Comparison of ENCODE assay signal across 1 cellular context in genomic region chr16:67779256-67780014, GRCh38.
TF ChIP-seq lines count a peak whose summit lies in the region.

No MANE protein-coding gene starts in this region.

TF ChIP-seq in GM23338, 12 proteins besides CTCF, POLR2A, EP300 and RAD21:
- TF ChIP-seq, protein P1, sequence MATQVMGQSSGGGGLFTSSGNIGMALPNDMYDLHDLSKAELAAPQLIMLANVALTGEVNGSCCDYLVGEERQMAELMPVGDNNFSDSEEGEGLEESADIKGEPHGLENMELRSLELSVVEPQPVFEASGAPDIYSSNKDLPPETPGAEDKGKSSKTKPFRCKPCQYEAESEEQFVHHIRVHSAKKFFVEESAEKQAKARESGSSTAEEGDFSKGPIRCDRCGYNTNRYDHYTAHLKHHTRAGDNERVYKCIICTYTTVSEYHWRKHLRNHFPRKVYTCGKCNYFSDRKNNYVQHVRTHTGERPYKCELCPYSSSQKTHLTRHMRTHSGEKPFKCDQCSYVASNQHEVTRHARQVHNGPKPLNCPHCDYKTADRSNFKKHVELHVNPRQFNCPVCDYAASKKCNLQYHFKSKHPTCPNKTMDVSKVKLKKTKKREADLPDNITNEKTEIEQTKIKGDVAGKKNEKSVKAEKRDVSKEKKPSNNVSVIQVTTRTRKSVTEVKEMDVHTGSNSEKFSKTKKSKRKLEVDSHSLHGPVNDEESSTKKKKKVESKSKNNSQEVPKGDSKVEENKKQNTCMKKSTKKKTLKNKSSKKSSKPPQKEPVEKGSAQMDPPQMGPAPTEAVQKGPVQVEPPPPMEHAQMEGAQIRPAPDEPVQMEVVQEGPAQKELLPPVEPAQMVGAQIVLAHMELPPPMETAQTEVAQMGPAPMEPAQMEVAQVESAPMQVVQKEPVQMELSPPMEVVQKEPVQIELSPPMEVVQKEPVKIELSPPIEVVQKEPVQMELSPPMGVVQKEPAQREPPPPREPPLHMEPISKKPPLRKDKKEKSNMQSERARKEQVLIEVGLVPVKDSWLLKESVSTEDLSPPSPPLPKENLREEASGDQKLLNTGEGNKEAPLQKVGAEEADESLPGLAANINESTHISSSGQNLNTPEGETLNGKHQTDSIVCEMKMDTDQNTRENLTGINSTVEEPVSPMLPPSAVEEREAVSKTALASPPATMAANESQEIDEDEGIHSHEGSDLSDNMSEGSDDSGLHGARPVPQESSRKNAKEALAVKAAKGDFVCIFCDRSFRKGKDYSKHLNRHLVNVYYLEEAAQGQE (IDR thresholded peaks at IDR 0.05; ENCODE audit: unreplicated experiment) = no peak
- TF ChIP-seq ZNF331 (CRISPR knock-in tag; IDR thresholded peaks at IDR 0.05; ENCODE audit: low read depth) (no peak), POLR2AphosphoS5 (IDR thresholded peaks at IDR 0.05; ENCODE audit: low read depth) (no peak), EZH2phosphoT487 (IDR thresholded peaks at IDR 0.05; ENCODE audit: unreplicated experiment) (no peak), EZH2 (IDR thresholded peaks at IDR 0.05; ENCODE audit: low read depth, unreplicated experiment) (no peak), CREB1 (CRISPR knock-in tag; IDR thresholded peaks at IDR 0.05; ENCODE audit: low read depth) (no peak), JUNB (IDR thresholded peaks at IDR 0.05; ENCODE audit: unreplicated experiment) (no peak), NANOG (IDR thresholded peaks at IDR 0.05; ENCODE audit: borderline replicate concordance) (no peak), ZNF462 (CRISPR knock-in tag; IDR thresholded peaks at IDR 0.05) (no peak), STAT1 (IDR thresholded peaks at IDR 0.05; ENCODE audit: unreplicated experiment) (no peak), ZNF114 (CRISPR knock-in tag; IDR thresholded peaks at IDR 0.05) (no peak)
- TF ChIP-seq, protein P2, sequence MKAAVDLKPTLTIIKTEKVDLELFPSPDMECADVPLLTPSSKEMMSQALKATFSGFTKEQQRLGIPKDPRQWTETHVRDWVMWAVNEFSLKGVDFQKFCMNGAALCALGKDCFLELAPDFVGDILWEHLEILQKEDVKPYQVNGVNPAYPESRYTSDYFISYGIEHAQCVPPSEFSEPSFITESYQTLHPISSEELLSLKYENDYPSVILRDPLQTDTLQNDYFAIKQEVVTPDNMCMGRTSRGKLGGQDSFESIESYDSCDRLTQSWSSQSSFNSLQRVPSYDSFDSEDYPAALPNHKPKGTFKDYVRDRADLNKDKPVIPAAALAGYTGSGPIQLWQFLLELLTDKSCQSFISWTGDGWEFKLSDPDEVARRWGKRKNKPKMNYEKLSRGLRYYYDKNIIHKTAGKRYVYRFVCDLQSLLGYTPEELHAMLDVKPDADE (IDR thresholded peaks at IDR 0.05) = no peak
